ENCODE assay signal across 19 cellular contexts in the genomic region with DNA sequence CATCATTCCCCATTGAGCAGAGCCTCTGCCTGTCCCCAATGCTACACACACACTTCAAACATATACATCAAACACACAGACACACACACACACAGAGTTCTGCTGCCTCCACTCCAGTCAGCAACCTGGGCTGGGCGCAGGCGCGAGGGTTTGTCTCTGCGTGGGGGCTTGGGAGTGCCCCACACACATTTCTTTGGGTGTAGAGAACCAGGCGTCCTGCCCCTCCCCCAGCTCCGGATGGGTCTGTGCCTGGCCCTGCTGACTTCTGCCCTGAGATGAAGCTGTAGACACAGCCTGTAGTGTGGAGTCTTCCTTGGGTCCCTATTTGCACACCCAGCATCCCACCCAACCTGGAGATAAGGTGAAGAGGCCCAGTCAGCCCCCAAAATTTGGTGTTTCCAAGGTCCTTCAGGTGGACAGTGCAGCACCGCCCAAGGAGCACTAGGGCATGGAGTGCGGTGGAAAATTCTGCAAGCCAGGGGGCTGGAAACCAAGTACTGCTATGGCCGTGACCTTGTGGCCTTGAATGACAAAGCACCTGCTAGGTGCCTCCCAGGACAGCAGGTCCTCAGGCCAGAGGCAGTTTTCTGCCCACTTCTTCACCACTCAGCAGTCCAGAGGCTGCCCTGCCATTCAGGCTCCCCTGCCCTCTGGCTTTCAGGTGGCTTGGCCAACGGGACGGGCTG. TPM values are rescaled to one million over a fixed set of nuclear protein-coding genes. Genes with fewer than 3 reads are reported as not detected.
DNase-seq lines count a peak whose midpoint lies in the region; ATAC-seq and TF ChIP-seq lines count a peak whose summit lies in the region.
"Had no signal": no experiment of that assay in that cellular context is flagged by ENCODE, and none has a peak within 500 bp of the region (broad histone marks: within the 10 kb centered on the region; RNA-seq: fewer than 3 reads in every experiment).

No MANE protein-coding gene starts in this region.

- intact Hi-C loops in breast epithelium (cut with DNase I; ENCODE audit: low total_unique reads) (no loop called here), MCF 10A (cut with micrococcal nuclease) (no loop called here), body of pancreas (cut with DNase I) (no loop called here)

- H3K27me3 ChIP-seq in breast epithelium = no peaks in the 10 kb centered on the region
- no peaks in the 10 kb centered on the region for H3K27me3 ChIP-seq in body of pancreas
- H3K27me3 ChIP-seq in CD8-positive, alpha-beta memory T cell (ENCODE audit: insufficient read depth, low read length, poor library complexity, severe bottlenecking) = no peaks in the 10 kb centered on the region
- H3K27me3 ChIP-seq: MG63 had no signal

- H3K27me3 Mint-ChIP-seq in MCF 10A (ENCODE audit: insufficient read depth, unreplicated experiment) = no peaks in the 10 kb centered on the region
- peaks cover 4% of the 10 kb centered on the region for H3K27me3 Mint-ChIP-seq in type B pancreatic cell
- peaks cover 6 to 32% of the 10 kb centered on the region in 2 donors for H3K27me3 Mint-ChIP-seq in CD8-positive, alpha-beta memory T cell

- TF ChIP-seq CTCF in breast epithelium (IDR thresholded peaks at IDR 0.05) = no peak
- TF ChIP-seq CTCF in MCF 10A (IDR thresholded peaks at IDR 0.05; ENCODE audit: unreplicated experiment) = no peak
- no peak for TF ChIP-seq CTCF in body of pancreas (IDR thresholded peaks at IDR 0.05)
- TF ChIP-seq CTCF in type B pancreatic cell (conservative IDR thresholded peaks at IDR 0.05) = no peak

- no peak for DNase-seq in breast epithelium (ENCODE audit: low spot score in 2 of 2)
- no peak for DNase-seq in MCF 10A (ENCODE audit: unreplicated experiment)
- DNase-seq in body of pancreas = peak in 1 of 4 donors; percentile 23
- DNase-seq in left lobe of liver (ENCODE audit: low spot score) = peak; percentile 50
- DNase-seq in type B pancreatic cell (ENCODE audit: extremely low spot score, unreplicated experiment) = no peak
- no peak for DNase-seq in CD8-positive, alpha-beta memory T cell
- no peak for DNase-seq in activated CD4-positive, alpha-beta T cell treated with anti-CD3 and anti-CD28 coated beads, Interleukin-2, amount 50 U/mL, for 1 hour
- no peak for DNase-seq in SIG-M5 treated with dmso at 0.1 percent for 504 hours (lab: John Stamatoyannopoulos, UW; ENCODE audit: unreplicated experiment)
- DNase-seq: ACHN; activated CD4-positive, alpha-beta T cell treated with anti-CD3 and anti-CD28 coated beads, Interleukin-2, amount 50 U/mL, for 48 hours; activated naive CD8-positive, alpha-beta T cell treated with anti-CD3 and anti-CD28 coated beads, Interleukin-2, amount 10 ng/mL, durations not matched to agents 7 days and 5 days; activated T-cell treated with anti-CD3 and anti-CD28 coated beads, Interleukin-2, amount 50 U/mL, for 72 hours; dermis blood vessel endothelial cell; mesenchymal stem cell; MG63; NCI-H2227 treated with DMSO at 0.1 percent for 48 hours; nephron progenitor cell had no signal

- ATAC-seq in body of pancreas = peak; percentile 4
- peak; percentile 33 for ATAC-seq in left lobe of liver
- ATAC-seq: activated T-cell treated with anti-CD3 and anti-CD28 coated beads, Interleukin-2, amount 50 U/mL, for 72 hours had no signal

- no TSS peak for BruUV-seq in MCF 10A (replicated peaks; lab: Mats Ljungman, UMichigan)

- CTCF ChIA-PET in MCF 10A (lab: Yijun Ruan, JAX) = interaction anchor here (0.6 to 22.6 kb wide), 10 partner anchors 14 to 990 kb away, joined by 3 to 647 read pairs (median 19); partner anchors contain the start of genes CCDC51 and TMA7
- CTCF ChIA-PET in CD8-positive, alpha-beta memory T cell (lab: Charles Lee) = interaction anchor here (1.0 to 8.0 kb wide), 5 partner anchors 13 to 159 kb away, joined by 3 to 176 read pairs (median 71); partner anchors contain the start of genes PFKFB4 and SHISA5

- H3K9me3 Mint-ChIP-seq in MCF 10A (ENCODE audit: unreplicated experiment) = no peaks in the 10 kb centered on the region
- no peaks in the 10 kb centered on the region for H3K9me3 Mint-ChIP-seq in type B pancreatic cell
- H3K9me3 Mint-ChIP-seq in CD8-positive, alpha-beta memory T cell = no peaks in the 10 kb centered on the region
- H3K9me3 Mint-ChIP-seq: activated naive CD8-positive, alpha-beta T cell treated with anti-CD3 and anti-CD28 coated beads, Interleukin-2, amount 10 ng/mL, durations not matched to agents 7 days and 5 days; activated T-cell treated with anti-CD3 and anti-CD28 coated beads, Interleukin-2, amount 50 U/mL, for 72 hours; nephron progenitor cell had no signal

- H3K4me1 Mint-ChIP-seq in MCF 10A (ENCODE audit: insufficient read depth, unreplicated experiment) = peaks cover 34% of the 10 kb centered on the region
- H3K4me1 Mint-ChIP-seq in type B pancreatic cell (ENCODE audit: unreplicated experiment) = peaks cover 5% of the 10 kb centered on the region
- H3K4me1 Mint-ChIP-seq in CD8-positive, alpha-beta memory T cell = no peaks in the 10 kb centered on the region

- H3K27ac Mint-ChIP-seq in MCF 10A (ENCODE audit: low read depth, unreplicated experiment) (no peak overlapping the region), type B pancreatic cell (peak overlapping the region; percentile 75)
- no peak overlapping the region for H3K27ac Mint-ChIP-seq in CD8-positive, alpha-beta memory T cell
- H3K27ac Mint-ChIP-seq: activated naive CD8-positive, alpha-beta T cell treated with anti-CD3 and anti-CD28 coated beads, Interleukin-2, amount 10 ng/mL, durations not matched to agents 7 days and 5 days; activated T-cell treated with anti-CD3 and anti-CD28 coated beads, Interleukin-2, amount 50 U/mL, for 72 hours; nephron progenitor cell had no signal

- 30 to 50% methylated on average over 5 to 11 of the region's 11 CpGs for WGBS in body of pancreas, 2 donors

- H3K36me3 Mint-ChIP-seq in MCF 10A (ENCODE audit: insufficient read depth, unreplicated experiment) (peaks cover 67% of the 10 kb centered on the region), type B pancreatic cell (no peaks in the 10 kb centered on the region)
- no peaks in the 10 kb centered on the region for H3K36me3 Mint-ChIP-seq in CD8-positive, alpha-beta memory T cell
- H3K36me3 Mint-ChIP-seq: activated naive CD8-positive, alpha-beta T cell treated with anti-CD3 and anti-CD28 coated beads, Interleukin-2, amount 10 ng/mL, durations not matched to agents 7 days and 5 days had no signal

- H3K9me3 ChIP-seq in breast epithelium (no peaks in the 10 kb centered on the region), body of pancreas (no peaks in the 10 kb centered on the region)
- no peaks in the 10 kb centered on the region for H3K9me3 ChIP-seq in CD8-positive, alpha-beta memory T cell (ENCODE audit: low read length)
- H3K9me3 ChIP-seq: MG63, thoracic aorta had no signal

- H3K4me3 ChIP-seq in breast epithelium (no peak overlapping the region), body of pancreas (no peak overlapping the region)
- H3K4me3 ChIP-seq in CD8-positive, alpha-beta memory T cell (ENCODE audit: low read length) = no peak overlapping the region
- H3K4me3 ChIP-seq: MG63, thoracic aorta had no signal

- POLR2A ChIA-PET in MCF 10A (lab: Yijun Ruan, JAX) = interaction anchor here (0.6 to 22.1 kb wide), 14 partner anchors 10 to 205 kb away, joined by 3 to 749 read pairs (median 10); partner anchors contain the start of genes ATRIP, CCDC51, NME6 and PLXNB1
- POLR2A ChIA-PET in CD8-positive, alpha-beta memory T cell (lab: Charles Lee) = no interaction called here

- H3K36me3 ChIP-seq in breast epithelium = no peaks in the 10 kb centered on the region
- no peaks in the 10 kb centered on the region for H3K36me3 ChIP-seq in body of pancreas (replicated peaks in 1 of 2; ENCODE audit: insufficient read depth in 1 of 2, low read depth in 2 of 2)
- H3K36me3 ChIP-seq in CD8-positive, alpha-beta memory T cell (ENCODE audit: insufficient read depth, low read length) = no peaks in the 10 kb centered on the region
- H3K36me3 ChIP-seq: MG63 had no signal

- H3K4me1 ChIP-seq in breast epithelium (peaks cover 4 to 17% of the 10 kb centered on the region in 2 donors), body of pancreas (peaks cover 35% of the 10 kb centered on the region)
- no peaks in the 10 kb centered on the region for H3K4me1 ChIP-seq in CD8-positive, alpha-beta memory T cell (ENCODE audit: insufficient read depth, low read length)

- no peak overlapping the region for H3K4me3 Mint-ChIP-seq in MCF 10A (ENCODE audit: unreplicated experiment)
- no peak overlapping the region for H3K4me3 Mint-ChIP-seq in type B pancreatic cell
- no peak overlapping the region for H3K4me3 Mint-ChIP-seq in CD8-positive, alpha-beta memory T cell
- H3K4me3 Mint-ChIP-seq: activated naive CD8-positive, alpha-beta T cell treated with anti-CD3 and anti-CD28 coated beads, Interleukin-2, amount 10 ng/mL, durations not matched to agents 7 days and 5 days; activated T-cell treated with anti-CD3 and anti-CD28 coated beads, Interleukin-2, amount 50 U/mL, for 72 hours; nephron progenitor cell had no signal

- peak overlapping the region; percentile 57 to 93 for H3K27ac ChIP-seq in breast epithelium
- peak overlapping the region in 3 of 4 donors; percentile 6 to 55 (median 38) for H3K27ac ChIP-seq in body of pancreas
- no peak overlapping the region for H3K27ac ChIP-seq in CD8-positive, alpha-beta memory T cell (ENCODE audit: low read depth, low read length)
- H3K27ac ChIP-seq: thoracic aorta had no signal

- TF ChIP-seq POLR2A in breast epithelium (IDR thresholded peaks at IDR 0.05) (no peak), body of pancreas (IDR thresholded peaks at IDR 0.05) (no peak)

RNA-seq across cellular contexts. Expression of gene FBXW12, which starts 26.8 kb away (rescaled TPM):
- total RNA-seq in breast epithelium = under 1 TPM in 2 of 3 donors, not detected in 1; 0.32 to 0.66 TPM
- not detected in 2 replicates for total RNA-seq in MCF 10A (2022)
- total RNA-seq in body of pancreas = 10 to 100 TPM in 1 of 2 donors, 1 to 10 TPM in 1; 3.4 to 23.7 TPM
- not detected for total RNA-seq in left lobe of liver
- total RNA-seq in type B pancreatic cell (ENCODE audit: low replicate concordance) = not detected in 2 replicates
- not detected for total RNA-seq in CD8-positive, alpha-beta memory T cell
- polyA plus RNA-seq in CD8-positive, alpha-beta memory T cell = not detected
- total RNA-seq: activated naive CD8-positive, alpha-beta T cell treated with anti-CD3 and anti-CD28 coated beads, Interleukin-2, amount 10 ng/mL, durations not matched to agents 7 days and 5 days; activated T-cell treated with anti-CD3 and anti-CD28 coated beads, Interleukin-2, amount 50 U/mL, for 72 hours; dermis blood vessel endothelial cell; renal cortical epithelial cell; thoracic aorta had no signal

RNA-seq across cellular contexts. Expression of gene PLXNB1, which starts 31.0 kb away (rescaled TPM):
- total RNA-seq in breast epithelium (100 to 1,000 TPM in 2 of 3 donors, 10 to 100 TPM in 1; 60.2 to 182 (median 148) TPM), MCF 10A (2022) (90.0 and 101 TPM in 2 replicates), body of pancreas (100 to 1,000 TPM; 118 to 311 TPM), left lobe of liver (142 TPM), type B pancreatic cell (ENCODE audit: low replicate concordance) (212 and 367 TPM in 2 replicates)
- total RNA-seq in CD8-positive, alpha-beta memory T cell = 1 to 10 TPM; 3.1 to 5.5 TPM
- 0.30 TPM for polyA plus RNA-seq in CD8-positive, alpha-beta memory T cell

RNA-seq across cellular contexts. Expression of gene CCDC51, which starts 41.1 kb away (rescaled TPM):
- total RNA-seq in breast epithelium (10 to 100 TPM; 12.5 to 14.7 (median 13.9) TPM), MCF 10A (2022) (31.9 and 32.5 TPM in 2 replicates), body of pancreas (1 to 10 TPM in 1 of 2 donors, under 1 TPM in 1; 0.33 to 2.6 TPM), left lobe of liver (9.2 TPM), type B pancreatic cell (ENCODE audit: low replicate concordance) (15.0 and 25.7 TPM in 2 replicates)
- total RNA-seq in CD8-positive, alpha-beta memory T cell = 10 to 100 TPM; 24.2 to 26.0 TPM
- polyA plus RNA-seq in CD8-positive, alpha-beta memory T cell = 11.3 TPM

RNA-seq across cellular contexts. Expression of gene TMA7, which starts 41.2 kb away (rescaled TPM):
- total RNA-seq in breast epithelium = 100 to 1,000 TPM; 270 to 343 (median 333) TPM
- total RNA-seq in MCF 10A (2022) = 356 and 372 TPM in 2 replicates
- total RNA-seq in body of pancreas = 100 to 1,000 TPM; 113 to 156 TPM
- 69.3 TPM for total RNA-seq in left lobe of liver
- total RNA-seq in type B pancreatic cell (ENCODE audit: low replicate concordance) = 268 and 281 TPM in 2 replicates
- total RNA-seq in CD8-positive, alpha-beta memory T cell = 100 to 1,000 TPM; 420 to 494 TPM
- 826 TPM for polyA plus RNA-seq in CD8-positive, alpha-beta memory T cell

RNA-seq across cellular contexts. Expression of gene ATRIP, which starts 47.7 kb away (rescaled TPM):
- total RNA-seq in breast epithelium (1 to 10 TPM; 8.2 to 8.6 (median 8.2) TPM), MCF 10A (2022) (8.6 and 9.1 TPM in 2 replicates), body of pancreas (1 to 10 TPM; 2.6 to 4.3 TPM), left lobe of liver (3.3 TPM), type B pancreatic cell (ENCODE audit: low replicate concordance) (9.3 and 16.0 TPM in 2 replicates)
- 10 to 100 TPM; 22.1 to 22.8 TPM for total RNA-seq in CD8-positive, alpha-beta memory T cell
- polyA plus RNA-seq in CD8-positive, alpha-beta memory T cell = 13.4 TPM

Comparison
In these comparisons a context has a peak if more than half of its experiments do, and no peak if none do; other contexts are left out.
1. RNA of gene PLXNB1, which starts 31.0 kb away (total RNA-seq): 118 to 311 TPM in body of pancreas, 212 to 367 TPM in type B pancreatic cell, 60.2 to 182 TPM in breast epithelium, 142 TPM in left lobe of liver (single experiment) and 90.0 to 101 TPM in MCF 10A; 3.1 to 5.5 TPM in CD8-positive, alpha-beta memory T cell; every median in the first group is over 4 times any median in the second.